ENCODE assay signal across 8 cellular contexts in the genomic region with DNA sequence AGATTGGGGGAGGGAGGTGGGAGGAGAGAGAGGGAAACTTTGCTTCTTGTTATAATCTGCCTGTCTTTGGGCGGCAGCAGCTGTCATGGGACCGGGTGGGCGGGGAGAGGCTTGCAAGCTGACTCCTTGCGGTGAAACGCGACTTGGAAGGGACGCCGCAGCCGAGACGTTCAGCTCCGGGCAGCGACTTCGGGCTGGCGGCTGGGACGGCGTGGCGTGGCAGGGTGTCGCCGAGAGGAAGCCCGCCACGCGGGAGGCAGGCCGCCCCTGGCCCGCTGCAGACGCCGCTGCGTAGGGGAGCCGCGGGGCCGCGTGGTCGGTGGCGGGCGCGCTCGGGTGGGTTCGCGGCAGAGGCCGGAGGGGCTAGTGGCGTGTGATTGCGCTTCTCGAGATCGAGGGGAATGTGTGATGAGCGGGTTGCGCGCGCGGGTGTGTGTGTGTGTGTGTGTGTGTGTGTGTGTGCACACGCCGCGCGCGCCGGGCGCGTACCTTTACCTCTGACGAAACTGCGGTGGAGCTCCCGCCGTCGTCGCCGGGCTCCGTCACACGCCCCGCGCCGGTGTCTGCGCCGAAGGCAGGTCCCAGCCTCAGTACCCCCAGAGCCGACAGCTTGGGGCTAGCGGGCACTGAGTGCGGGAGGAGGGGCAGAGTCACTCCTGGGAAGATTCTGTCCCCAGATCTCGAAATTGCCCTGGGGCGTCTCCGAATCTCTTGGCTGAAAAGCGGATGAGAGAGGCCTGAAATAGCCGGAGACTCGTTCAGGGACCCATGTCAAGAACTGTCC. TPM values are rescaled to one million over a fixed set of nuclear protein-coding genes. Genes with fewer than 3 reads are reported as not detected.
DNase-seq lines count a peak whose midpoint lies in the region; ATAC-seq and TF ChIP-seq lines count a peak whose summit lies in the region.

No MANE protein-coding gene starts in this region.

- H3K23ac ChIP-seq in trophoblast cell (ENCODE audit: low read length) = no peak overlapping the region

- no peak overlapping the region for H3K9ac ChIP-seq in trophoblast cell (ENCODE audit: low read length)

- H3K4me3 ChIP-seq in heart left ventricle (peak overlapping the region; percentile 65 to 99 (median 90)), trophoblast cell (ENCODE audit: low read depth, low read length) (peak overlapping the region; percentile 71), transverse colon (peak overlapping the region; percentile 86 to 98 (median 97))

- TF ChIP-seq CTCF in CD4-positive, alpha-beta T cell (IDR thresholded peaks at IDR 0.05) = no peak
- TF ChIP-seq CTCF in heart left ventricle (IDR thresholded peaks at IDR 0.05) = peak in 4 of 12 donors; percentile 15 to 32 (median 22)
- TF ChIP-seq CTCF in transverse colon (IDR thresholded peaks at IDR 0.05) = peak in 1 of 5 experiments; percentile 26

- no peak for TF ChIP-seq EP300 in transverse colon (IDR thresholded peaks at IDR 0.05; ENCODE audit: low read depth)

- DNase-seq in CD4-positive, alpha-beta T cell = peak; percentile 33 to 71 (median 64)
- DNase-seq in HT-29 (ENCODE audit: low spot score) (peak; percentile 65), SKM-1 (lab: John Stamatoyannopoulos, UW; ENCODE audit: unreplicated experiment) (peak; percentile 34), heart left ventricle (peak; percentile 90 to 93 (median 91)), trophoblast cell (peak; percentile 83 to 84), transverse colon (peak; percentile 91)
- peak; percentile 74 for DNase-seq in activated naive CD8-positive, alpha-beta T cell treated with anti-CD3 and anti-CD28 coated beads, Interleukin-2, amount 10 ng/mL, durations not matched to agents 7 days and 5 days

- intact Hi-C loops in CD4-positive, alpha-beta T cell (cut with DNase I, micrococcal nuclease) = loop anchor here in 1 of 2 experiments (5.0 kb wide), 1 partner anchor 230 kb away; a partner anchor contains a TSS
- intact Hi-C loops in heart left ventricle (cut with DNase I) (loop anchor here in 9 of 10 donors (1.0 to 5.0 kb wide), 9 partner anchors 45 to 97 kb away; no protein-coding TSS in a partner anchor), transverse colon (cut with DNase I; ENCODE audit: low total_unique reads) (loop anchor here (5.0 kb wide), 1 partner anchor 75 kb away; no protein-coding TSS in a partner anchor)

- POLR2A ChIA-PET in CD4-positive, alpha-beta T cell (lab: Charles Lee) = interaction anchor here (0.7 to 1.5 kb wide), 7 partner anchors 10 to 386 kb away, joined by 3 to 5 read pairs (median 3); a partner anchor contains a TSS
- POLR2A ChIA-PET in activated naive CD8-positive, alpha-beta T cell treated with anti-CD3 and anti-CD28 coated beads, Interleukin-2, amount 10 ng/mL, durations not matched to agents 7 days and 5 days (lab: Charles Lee) = interaction anchor here (0.6 to 2.6 kb wide), 5 partner anchors 9 to 228 kb away, joined by 3 to 15 read pairs (median 3); no protein-coding TSS in a partner anchor

- H4K91ac ChIP-seq in trophoblast cell (ENCODE audit: low read depth, low read length) = no peak overlapping the region

- H2AK5ac ChIP-seq in trophoblast cell (ENCODE audit: low read length) = no peak overlapping the region

- peak overlapping the region; percentile 85 for H2AFZ ChIP-seq in trophoblast cell (ENCODE audit: insufficient read depth, low read length, poor library complexity)

- no peak overlapping the region for H2BK12ac ChIP-seq in trophoblast cell (ENCODE audit: low read length)

- peak overlapping the region; percentile 24 for H3K14ac ChIP-seq in trophoblast cell (ENCODE audit: low read length)

- no peaks in the 10 kb centered on the region for H3K27me3 Mint-ChIP-seq in CD4-positive, alpha-beta T cell
- H3K27me3 Mint-ChIP-seq in activated naive CD8-positive, alpha-beta T cell treated with anti-CD3 and anti-CD28 coated beads, Interleukin-2, amount 10 ng/mL, durations not matched to agents 7 days and 5 days = no peaks in the 10 kb centered on the region

- peaks cover 7% of the 10 kb centered on the region for H3K79me1 ChIP-seq in trophoblast cell (ENCODE audit: low read length)

- in situ Hi-C loops in transverse colon (cut with MboI; ENCODE audit: low pct_ligation_motif_present in 1 of 4, low pct_unique_long_range_greater_than_20kb in 1 of 4, low sequenced_read_pairs in 3 of 4) = no loop called here

- peak overlapping the region; percentile 70 for H3K27ac Mint-ChIP-seq in CD4-positive, alpha-beta T cell
- H3K27ac Mint-ChIP-seq in activated naive CD8-positive, alpha-beta T cell treated with anti-CD3 and anti-CD28 coated beads, Interleukin-2, amount 10 ng/mL, durations not matched to agents 7 days and 5 days = peak overlapping the region; percentile 84

- peaks cover 7% of the 10 kb centered on the region for H3K4me1 Mint-ChIP-seq in CD4-positive, alpha-beta T cell (ENCODE audit: low read depth)
- H3K4me1 Mint-ChIP-seq in activated naive CD8-positive, alpha-beta T cell treated with anti-CD3 and anti-CD28 coated beads, Interleukin-2, amount 10 ng/mL, durations not matched to agents 7 days and 5 days = peaks cover 15% of the 10 kb centered on the region

- no peak overlapping the region for H2BK5ac ChIP-seq in trophoblast cell (ENCODE audit: low read depth, low read length, poor library complexity)

- no peak overlapping the region for H4K12ac ChIP-seq in trophoblast cell (ENCODE audit: low read depth, low read length)

- H3K9me3 Mint-ChIP-seq in CD4-positive, alpha-beta T cell = no peaks in the 10 kb centered on the region
- H3K9me3 Mint-ChIP-seq in activated naive CD8-positive, alpha-beta T cell treated with anti-CD3 and anti-CD28 coated beads, Interleukin-2, amount 10 ng/mL, durations not matched to agents 7 days and 5 days = no peaks in the 10 kb centered on the region

- peak; percentile 52 for ATAC-seq in CD4-positive, alpha-beta T cell (ENCODE audit: poor library complexity)
- ATAC-seq in GM19467 (IDR thresholded peaks at IDR 0.05; ENCODE audit: unreplicated experiment) = peak; percentile 39
- peak; percentile 42 for ATAC-seq in activated naive CD8-positive, alpha-beta T cell treated with anti-CD3 and anti-CD28 coated beads, Interleukin-2, amount 10 ng/mL, durations not matched to agents 7 days and 5 days (ENCODE audit: low read depth)
- ATAC-seq in heart left ventricle = peak; percentile 32 to 76 (median 71)

- peak overlapping the region; percentile 74 for H3K18ac ChIP-seq in trophoblast cell (ENCODE audit: low read length)

- H3K36me3 ChIP-seq in heart left ventricle = no peaks in the 10 kb centered on the region
- no peaks in the 10 kb centered on the region for H3K36me3 ChIP-seq in trophoblast cell (ENCODE audit: control insufficient read depth in 1 of 2, insufficient read depth in 2 of 2, low read length in 2 of 2)
- no peaks in the 10 kb centered on the region for H3K36me3 ChIP-seq in transverse colon

- CTCF ChIA-PET in CD4-positive, alpha-beta T cell (lab: Charles Lee) = no interaction called here

- H3K27me3 ChIP-seq in CD4-positive, alpha-beta T cell (ENCODE audit: control insufficient read depth, insufficient read depth, low read length) = no peaks in the 10 kb centered on the region
- H3K27me3 ChIP-seq in heart left ventricle (no peaks in the 10 kb centered on the region), trophoblast cell (ENCODE audit: insufficient read depth, low read length) (peaks cover 14% of the 10 kb centered on the region), transverse colon (no peaks in the 10 kb centered on the region)

- no peaks in the 10 kb centered on the region for H3K36me3 Mint-ChIP-seq in CD4-positive, alpha-beta T cell (ENCODE audit: low read depth)
- no peaks in the 10 kb centered on the region for H3K36me3 Mint-ChIP-seq in activated naive CD8-positive, alpha-beta T cell treated with anti-CD3 and anti-CD28 coated beads, Interleukin-2, amount 10 ng/mL, durations not matched to agents 7 days and 5 days

- H2BK120ac ChIP-seq in trophoblast cell (ENCODE audit: insufficient read depth, low read length, poor library complexity) = no peak overlapping the region

- H4K8ac ChIP-seq in trophoblast cell (ENCODE audit: low read depth, low read length) = peak overlapping the region; percentile 42

- H3K27ac ChIP-seq in CD4-positive, alpha-beta T cell (ENCODE audit: low read depth, low read length) = no peak overlapping the region
- H3K27ac ChIP-seq in heart left ventricle (peak overlapping the region; percentile 83 to 98 (median 94)), trophoblast cell (ENCODE audit: low read depth, low read length) (no peak overlapping the region), transverse colon (peak overlapping the region; percentile 92 to 99 (median 96))

- WGBS in heart left ventricle, 4 donors = 0 to 1% (median 1%) methylated on average over 33 to 79 of the region's 79 CpGs
- no CpG with 5 or more reads among the region's 79 CpGs for WGBS in trophoblast cell (ENCODE audit: extremely low coverage, insufficient coverage, insufficient read length)
- 2% methylated on average over 42 of the region's 79 CpGs; no CpG with 5 or more reads in 1 of the 2 donors for WGBS in transverse colon (ENCODE audit: low coverage in 1 of 2), 2 donors

- H3K9me3 ChIP-seq in CD4-positive, alpha-beta T cell (ENCODE audit: control insufficient read depth, low read length) = no peaks in the 10 kb centered on the region
- H3K9me3 ChIP-seq in heart left ventricle (no peaks in the 10 kb centered on the region), trophoblast cell (ENCODE audit: insufficient read depth, low read depth, low read length) (peaks cover 5% of the 10 kb centered on the region), transverse colon (no peaks in the 10 kb centered on the region)

- peak overlapping the region; percentile 92 for H3K4me3 Mint-ChIP-seq in CD4-positive, alpha-beta T cell
- peak overlapping the region; percentile 89 for H3K4me3 Mint-ChIP-seq in activated naive CD8-positive, alpha-beta T cell treated with anti-CD3 and anti-CD28 coated beads, Interleukin-2, amount 10 ng/mL, durations not matched to agents 7 days and 5 days

- peak overlapping the region; percentile 99 for H3K4me2 ChIP-seq in trophoblast cell (ENCODE audit: low read length)

- H3K4ac ChIP-seq in trophoblast cell (ENCODE audit: low read depth, low read length) = no peak overlapping the region

- TF ChIP-seq POLR2A in heart left ventricle (IDR thresholded peaks at IDR 0.05) (peak; percentile 23 to 80), transverse colon (IDR thresholded peaks at IDR 0.05) (peak; percentile 47)

- peaks cover 3% of the 10 kb centered on the region for H3K79me2 ChIP-seq in trophoblast cell (ENCODE audit: control insufficient read depth, insufficient read depth, low read length, poor library complexity)

- H3K4me1 ChIP-seq in heart left ventricle (peaks cover 0 to 40% (median 8%) of the 10 kb centered on the region in 12 donors), trophoblast cell (ENCODE audit: control insufficient read depth in 1 of 2, insufficient read depth in 2 of 2, low read length in 2 of 2) (peaks cover 8 to 14% of the 10 kb centered on the region in 2 experiments), transverse colon (peaks cover 10 to 54% (median 33%) of the 10 kb centered on the region in 4 donors)

RNA-seq across cellular contexts. Expression of a gene that starts 1.7 kb away (rescaled TPM):
- total RNA-seq in CD4-positive, alpha-beta T cell = 1 to 10 TPM; 1.8 to 2.3 TPM
- total RNA-seq in HT-29 (2014; rRNA removed; shearing (Covaris generic)) = 2.3 and 2.6 TPM in 2 replicates
- 1 to 10 TPM; 6.4 to 8.1 TPM for total RNA-seq in activated naive CD8-positive, alpha-beta T cell treated with anti-CD3 and anti-CD28 coated beads, Interleukin-2, amount 10 ng/mL, durations not matched to agents 7 days and 5 days
- total RNA-seq in heart left ventricle = 10 to 100 TPM; 17.8 to 34.3 (median 24.4) TPM
- polyA plus RNA-seq in heart left ventricle = 10 to 100 TPM in 1 of 2 donors, 1 to 10 TPM in 1; 5.0 to 12.8 TPM
- 1.1 and 1.2 TPM in 2 replicates for polyA plus RNA-seq in trophoblast cell (2013)
- 100 to 1,000 TPM in 1 of 4 donors, 10 to 100 TPM in 3; 39.2 to 129 (median 58.3) TPM for total RNA-seq in transverse colon

Comparison
In these comparisons a context has a peak if more than half of its experiments do, and no peak if none do; other contexts are left out.
1. DNase-seq: peak in every context shown above with its lines; median percentile 91 in heart left ventricle; 91 in transverse colon; 84 in trophoblast cell; 74 in activated naive CD8-positive, alpha-beta T cell treated with anti-CD3 and anti-CD28 coated beads, Interleukin-2, amount 10 ng/mL, durations not matched to agents 7 days and 5 days; 65 in HT-29; 64 in CD4-positive, alpha-beta T cell; 34 in SKM-1.
2. H3K27ac ChIP-seq: peak in heart left ventricle (12 of 12) and transverse colon (4 of 4); none in CD4-positive, alpha-beta T cell (single experiment) and trophoblast cell (single experiment).
3. Peak in every context shown above with its lines, with median percentiles within 50 percentile points of each other: ATAC-seq and H3K4me3 ChIP-seq.